1 cellular context compared by ENCODE assay signal in the genomic region with DNA sequence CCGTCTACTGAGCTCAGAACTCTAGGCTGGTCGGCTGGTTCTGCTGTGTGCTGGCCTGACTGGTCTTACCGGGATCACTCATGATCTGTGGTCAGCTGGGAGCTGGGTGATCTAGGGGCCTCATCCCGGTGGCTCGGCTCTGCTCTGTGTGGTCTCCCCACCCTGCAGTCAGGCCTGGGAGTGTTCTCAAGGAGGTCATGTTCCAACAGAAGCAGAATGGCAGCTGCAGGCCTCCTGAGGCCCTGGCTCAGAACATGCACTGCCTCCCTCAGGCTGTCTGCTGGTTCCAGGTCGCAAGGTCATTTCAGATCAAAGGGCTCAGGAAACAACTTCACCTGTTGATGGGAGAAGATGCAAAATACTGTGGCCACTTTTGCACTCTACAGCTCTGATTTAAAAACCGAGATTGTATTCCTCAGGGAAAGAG.
A peak's percentile ranks its signal among the peaks of the same experiment; 100 is the strongest.
TF ChIP-seq lines count a peak whose summit lies in the region.

No MANE protein-coding gene starts in this region.

TF ChIP-seq in HepG2, 621 proteins besides CTCF, POLR2A, EP300 and RAD21 (continued from another document and continues in another):
- TF ChIP-seq, protein P1, sequence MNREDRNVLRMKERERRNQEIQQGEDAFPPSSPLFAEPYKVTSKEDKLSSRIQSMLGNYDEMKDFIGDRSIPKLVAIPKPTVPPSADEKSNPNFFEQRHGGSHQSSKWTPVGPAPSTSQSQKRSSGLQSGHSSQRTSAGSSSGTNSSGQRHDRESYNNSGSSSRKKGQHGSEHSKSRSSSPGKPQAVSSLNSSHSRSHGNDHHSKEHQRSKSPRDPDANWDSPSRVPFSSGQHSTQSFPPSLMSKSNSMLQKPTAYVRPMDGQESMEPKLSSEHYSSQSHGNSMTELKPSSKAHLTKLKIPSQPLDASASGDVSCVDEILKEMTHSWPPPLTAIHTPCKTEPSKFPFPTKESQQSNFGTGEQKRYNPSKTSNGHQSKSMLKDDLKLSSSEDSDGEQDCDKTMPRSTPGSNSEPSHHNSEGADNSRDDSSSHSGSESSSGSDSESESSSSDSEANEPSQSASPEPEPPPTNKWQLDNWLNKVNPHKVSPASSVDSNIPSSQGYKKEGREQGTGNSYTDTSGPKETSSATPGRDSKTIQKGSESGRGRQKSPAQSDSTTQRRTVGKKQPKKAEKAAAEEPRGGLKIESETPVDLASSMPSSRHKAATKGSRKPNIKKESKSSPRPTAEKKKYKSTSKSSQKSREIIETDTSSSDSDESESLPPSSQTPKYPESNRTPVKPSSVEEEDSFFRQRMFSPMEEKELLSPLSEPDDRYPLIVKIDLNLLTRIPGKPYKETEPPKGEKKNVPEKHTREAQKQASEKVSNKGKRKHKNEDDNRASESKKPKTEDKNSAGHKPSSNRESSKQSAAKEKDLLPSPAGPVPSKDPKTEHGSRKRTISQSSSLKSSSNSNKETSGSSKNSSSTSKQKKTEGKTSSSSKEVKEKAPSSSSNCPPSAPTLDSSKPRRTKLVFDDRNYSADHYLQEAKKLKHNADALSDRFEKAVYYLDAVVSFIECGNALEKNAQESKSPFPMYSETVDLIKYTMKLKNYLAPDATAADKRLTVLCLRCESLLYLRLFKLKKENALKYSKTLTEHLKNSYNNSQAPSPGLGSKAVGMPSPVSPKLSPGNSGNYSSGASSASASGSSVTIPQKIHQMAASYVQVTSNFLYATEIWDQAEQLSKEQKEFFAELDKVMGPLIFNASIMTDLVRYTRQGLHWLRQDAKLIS (CRISPR knock-in tag; IDR thresholded peaks at IDR 0.05): no peak
- TF ChIP-seq, protein P2, sequence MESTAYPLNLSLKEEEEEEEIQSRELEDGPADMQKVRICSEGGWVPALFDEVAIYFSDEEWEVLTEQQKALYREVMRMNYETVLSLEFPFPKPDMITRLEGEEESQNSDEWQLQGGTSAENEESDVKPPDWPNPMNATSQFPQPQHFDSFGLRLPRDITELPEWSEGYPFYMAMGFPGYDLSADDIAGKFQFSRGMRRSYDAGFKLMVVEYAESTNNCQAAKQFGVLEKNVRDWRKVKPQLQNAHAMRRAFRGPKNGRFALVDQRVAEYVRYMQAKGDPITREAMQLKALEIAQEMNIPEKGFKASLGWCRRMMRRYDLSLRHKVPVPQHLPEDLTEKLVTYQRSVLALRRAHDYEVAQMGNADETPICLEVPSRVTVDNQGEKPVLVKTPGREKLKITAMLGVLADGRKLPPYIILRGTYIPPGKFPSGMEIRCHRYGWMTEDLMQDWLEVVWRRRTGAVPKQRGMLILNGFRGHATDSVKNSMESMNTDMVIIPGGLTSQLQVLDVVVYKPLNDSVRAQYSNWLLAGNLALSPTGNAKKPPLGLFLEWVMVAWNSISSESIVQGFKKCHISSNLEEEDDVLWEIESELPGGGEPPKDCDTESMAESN (CRISPR knock-in tag; conservative IDR thresholded peaks at IDR 0.05): peak; percentile 79; the same call in 1 of the 2 replicates
- no peak for TF ChIP-seq HMGA1 (CRISPR knock-in tag; conservative IDR thresholded peaks at IDR 0.05)
- TF ChIP-seq, protein P3, sequence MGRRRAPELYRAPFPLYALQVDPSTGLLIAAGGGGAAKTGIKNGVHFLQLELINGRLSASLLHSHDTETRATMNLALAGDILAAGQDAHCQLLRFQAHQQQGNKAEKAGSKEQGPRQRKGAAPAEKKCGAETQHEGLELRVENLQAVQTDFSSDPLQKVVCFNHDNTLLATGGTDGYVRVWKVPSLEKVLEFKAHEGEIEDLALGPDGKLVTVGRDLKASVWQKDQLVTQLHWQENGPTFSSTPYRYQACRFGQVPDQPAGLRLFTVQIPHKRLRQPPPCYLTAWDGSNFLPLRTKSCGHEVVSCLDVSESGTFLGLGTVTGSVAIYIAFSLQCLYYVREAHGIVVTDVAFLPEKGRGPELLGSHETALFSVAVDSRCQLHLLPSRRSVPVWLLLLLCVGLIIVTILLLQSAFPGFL (CRISPR knock-in tag; IDR thresholded peaks at IDR 0.05): no peak
- TF ChIP-seq HMG20B (CRISPR knock-in tag; conservative IDR thresholded peaks at IDR 0.05): peak; percentile 99
- no peak; the same call in 1 of the 2 replicates for TF ChIP-seq ZNF605 (CRISPR knock-in tag; IDR thresholded peaks at IDR 0.05)
- TF ChIP-seq, protein P4, sequence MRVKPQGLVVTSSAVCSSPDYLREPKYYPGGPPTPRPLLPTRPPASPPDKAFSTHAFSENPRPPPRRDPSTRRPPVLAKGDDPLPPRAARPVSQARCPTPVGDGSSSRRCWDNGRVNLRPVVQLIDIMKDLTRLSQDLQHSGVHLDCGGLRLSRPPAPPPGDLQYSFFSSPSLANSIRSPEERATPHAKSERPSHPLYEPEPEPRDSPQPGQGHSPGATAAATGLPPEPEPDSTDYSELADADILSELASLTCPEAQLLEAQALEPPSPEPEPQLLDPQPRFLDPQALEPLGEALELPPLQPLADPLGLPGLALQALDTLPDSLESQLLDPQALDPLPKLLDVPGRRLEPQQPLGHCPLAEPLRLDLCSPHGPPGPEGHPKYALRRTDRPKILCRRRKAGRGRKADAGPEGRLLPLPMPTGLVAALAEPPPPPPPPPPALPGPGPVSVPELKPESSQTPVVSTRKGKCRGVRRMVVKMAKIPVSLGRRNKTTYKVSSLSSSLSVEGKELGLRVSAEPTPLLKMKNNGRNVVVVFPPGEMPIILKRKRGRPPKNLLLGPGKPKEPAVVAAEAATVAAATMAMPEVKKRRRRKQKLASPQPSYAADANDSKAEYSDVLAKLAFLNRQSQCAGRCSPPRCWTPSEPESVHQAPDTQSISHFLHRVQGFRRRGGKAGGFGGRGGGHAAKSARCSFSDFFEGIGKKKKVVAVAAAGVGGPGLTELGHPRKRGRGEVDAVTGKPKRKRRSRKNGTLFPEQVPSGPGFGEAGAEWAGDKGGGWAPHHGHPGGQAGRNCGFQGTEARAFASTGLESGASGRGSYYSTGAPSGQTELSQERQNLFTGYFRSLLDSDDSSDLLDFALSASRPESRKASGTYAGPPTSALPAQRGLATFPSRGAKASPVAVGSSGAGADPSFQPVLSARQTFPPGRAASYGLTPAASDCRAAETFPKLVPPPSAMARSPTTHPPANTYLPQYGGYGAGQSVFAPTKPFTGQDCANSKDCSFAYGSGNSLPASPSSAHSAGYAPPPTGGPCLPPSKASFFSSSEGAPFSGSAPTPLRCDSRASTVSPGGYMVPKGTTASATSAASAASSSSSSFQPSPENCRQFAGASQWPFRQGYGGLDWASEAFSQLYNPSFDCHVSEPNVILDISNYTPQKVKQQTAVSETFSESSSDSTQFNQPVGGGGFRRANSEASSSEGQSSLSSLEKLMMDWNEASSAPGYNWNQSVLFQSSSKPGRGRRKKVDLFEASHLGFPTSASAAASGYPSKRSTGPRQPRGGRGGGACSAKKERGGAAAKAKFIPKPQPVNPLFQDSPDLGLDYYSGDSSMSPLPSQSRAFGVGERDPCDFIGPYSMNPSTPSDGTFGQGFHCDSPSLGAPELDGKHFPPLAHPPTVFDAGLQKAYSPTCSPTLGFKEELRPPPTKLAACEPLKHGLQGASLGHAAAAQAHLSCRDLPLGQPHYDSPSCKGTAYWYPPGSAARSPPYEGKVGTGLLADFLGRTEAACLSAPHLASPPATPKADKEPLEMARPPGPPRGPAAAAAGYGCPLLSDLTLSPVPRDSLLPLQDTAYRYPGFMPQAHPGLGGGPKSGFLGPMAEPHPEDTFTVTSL (CRISPR knock-in tag; IDR thresholded peaks at IDR 0.05; ENCODE audit: borderline replicate concordance): no peak; the same call in 1 of the 2 replicates
- no peak for TF ChIP-seq ZNF569 (CRISPR knock-in tag; IDR thresholded peaks at IDR 0.05; ENCODE audit: borderline replicate concordance)
- TF ChIP-seq ZNF577 (CRISPR knock-in tag; IDR thresholded peaks at IDR 0.05; ENCODE audit: borderline replicate concordance, low read depth): no peak
- TF ChIP-seq YEATS4 (CRISPR knock-in tag; IDR thresholded peaks at IDR 0.05; ENCODE audit: borderline replicate concordance): no peak
- no peak for TF ChIP-seq ZFP36L1 (CRISPR knock-in tag; IDR thresholded peaks at IDR 0.05)
- TF ChIP-seq, protein P5, sequence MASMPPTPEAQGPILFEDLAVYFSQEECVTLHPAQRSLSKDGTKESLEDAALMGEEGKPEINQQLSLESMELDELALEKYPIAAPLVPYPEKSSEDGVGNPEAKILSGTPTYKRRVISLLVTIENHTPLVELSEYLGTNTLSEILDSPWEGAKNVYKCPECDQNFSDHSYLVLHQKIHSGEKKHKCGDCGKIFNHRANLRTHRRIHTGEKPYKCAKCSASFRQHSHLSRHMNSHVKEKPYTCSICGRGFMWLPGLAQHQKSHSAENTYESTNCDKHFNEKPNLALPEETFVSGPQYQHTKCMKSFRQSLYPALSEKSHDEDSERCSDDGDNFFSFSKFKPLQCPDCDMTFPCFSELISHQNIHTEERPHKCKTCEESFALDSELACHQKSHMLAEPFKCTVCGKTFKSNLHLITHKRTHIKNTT (CRISPR knock-in tag; IDR thresholded peaks at IDR 0.05): no peak
- TF ChIP-seq ZBTB8A (CRISPR knock-in tag; IDR thresholded peaks at IDR 0.05; ENCODE audit: borderline replicate concordance, low read depth): no peak
- TF ChIP-seq CBFB (CRISPR knock-in tag; IDR thresholded peaks at IDR 0.05): 0 out of 2 replicates have a peak, but pooled peaks have one; percentile 44
- TF ChIP-seq ZNF670 (CRISPR knock-in tag; IDR thresholded peaks at IDR 0.05; ENCODE audit: borderline replicate concordance): no peak
- TF ChIP-seq, protein P6, sequence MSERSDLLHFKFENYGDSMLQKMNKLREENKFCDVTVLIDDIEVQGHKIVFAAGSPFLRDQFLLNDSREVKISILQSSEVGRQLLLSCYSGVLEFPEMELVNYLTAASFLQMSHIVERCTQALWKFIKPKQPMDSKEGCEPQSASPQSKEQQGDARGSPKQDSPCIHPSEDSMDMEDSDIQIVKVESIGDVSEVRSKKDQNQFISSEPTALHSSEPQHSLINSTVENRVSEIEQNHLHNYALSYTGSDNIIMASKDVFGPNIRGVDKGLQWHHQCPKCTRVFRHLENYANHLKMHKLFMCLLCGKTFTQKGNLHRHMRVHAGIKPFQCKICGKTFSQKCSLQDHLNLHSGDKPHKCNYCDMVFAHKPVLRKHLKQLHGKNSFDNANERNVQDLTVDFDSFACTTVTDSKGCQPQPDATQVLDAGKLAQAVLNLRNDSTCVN (CRISPR knock-in tag; IDR thresholded peaks at IDR 0.05; ENCODE audit: borderline replicate concordance): 0 out of 2 replicates have a peak, but pooled peaks have one; percentile 41
- TF ChIP-seq ZNF432 (CRISPR knock-in tag; IDR thresholded peaks at IDR 0.05; ENCODE audit: borderline replicate concordance): no peak
- TF ChIP-seq NFKBIZ (CRISPR knock-in tag; IDR thresholded peaks at IDR 0.05): peak; percentile 45
- TF ChIP-seq, protein P7, sequence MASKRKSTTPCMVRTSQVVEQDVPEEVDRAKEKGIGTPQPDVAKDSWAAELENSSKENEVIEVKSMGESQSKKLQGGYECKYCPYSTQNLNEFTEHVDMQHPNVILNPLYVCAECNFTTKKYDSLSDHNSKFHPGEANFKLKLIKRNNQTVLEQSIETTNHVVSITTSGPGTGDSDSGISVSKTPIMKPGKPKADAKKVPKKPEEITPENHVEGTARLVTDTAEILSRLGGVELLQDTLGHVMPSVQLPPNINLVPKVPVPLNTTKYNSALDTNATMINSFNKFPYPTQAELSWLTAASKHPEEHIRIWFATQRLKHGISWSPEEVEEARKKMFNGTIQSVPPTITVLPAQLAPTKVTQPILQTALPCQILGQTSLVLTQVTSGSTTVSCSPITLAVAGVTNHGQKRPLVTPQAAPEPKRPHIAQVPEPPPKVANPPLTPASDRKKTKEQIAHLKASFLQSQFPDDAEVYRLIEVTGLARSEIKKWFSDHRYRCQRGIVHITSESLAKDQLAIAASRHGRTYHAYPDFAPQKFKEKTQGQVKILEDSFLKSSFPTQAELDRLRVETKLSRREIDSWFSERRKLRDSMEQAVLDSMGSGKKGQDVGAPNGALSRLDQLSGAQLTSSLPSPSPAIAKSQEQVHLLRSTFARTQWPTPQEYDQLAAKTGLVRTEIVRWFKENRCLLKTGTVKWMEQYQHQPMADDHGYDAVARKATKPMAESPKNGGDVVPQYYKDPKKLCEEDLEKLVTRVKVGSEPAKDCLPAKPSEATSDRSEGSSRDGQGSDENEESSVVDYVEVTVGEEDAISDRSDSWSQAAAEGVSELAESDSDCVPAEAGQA (IDR thresholded peaks at IDR 0.05; ENCODE audit: low read depth): no peak
- TF ChIP-seq, protein P7 (CRISPR knock-in tag; IDR thresholded peaks at IDR 0.05; ENCODE audit: borderline replicate concordance): no peak
- no peak for TF ChIP-seq ZNF773 (CRISPR knock-in tag; IDR thresholded peaks at IDR 0.05; ENCODE audit: borderline replicate concordance)
- TF ChIP-seq, protein P8, sequence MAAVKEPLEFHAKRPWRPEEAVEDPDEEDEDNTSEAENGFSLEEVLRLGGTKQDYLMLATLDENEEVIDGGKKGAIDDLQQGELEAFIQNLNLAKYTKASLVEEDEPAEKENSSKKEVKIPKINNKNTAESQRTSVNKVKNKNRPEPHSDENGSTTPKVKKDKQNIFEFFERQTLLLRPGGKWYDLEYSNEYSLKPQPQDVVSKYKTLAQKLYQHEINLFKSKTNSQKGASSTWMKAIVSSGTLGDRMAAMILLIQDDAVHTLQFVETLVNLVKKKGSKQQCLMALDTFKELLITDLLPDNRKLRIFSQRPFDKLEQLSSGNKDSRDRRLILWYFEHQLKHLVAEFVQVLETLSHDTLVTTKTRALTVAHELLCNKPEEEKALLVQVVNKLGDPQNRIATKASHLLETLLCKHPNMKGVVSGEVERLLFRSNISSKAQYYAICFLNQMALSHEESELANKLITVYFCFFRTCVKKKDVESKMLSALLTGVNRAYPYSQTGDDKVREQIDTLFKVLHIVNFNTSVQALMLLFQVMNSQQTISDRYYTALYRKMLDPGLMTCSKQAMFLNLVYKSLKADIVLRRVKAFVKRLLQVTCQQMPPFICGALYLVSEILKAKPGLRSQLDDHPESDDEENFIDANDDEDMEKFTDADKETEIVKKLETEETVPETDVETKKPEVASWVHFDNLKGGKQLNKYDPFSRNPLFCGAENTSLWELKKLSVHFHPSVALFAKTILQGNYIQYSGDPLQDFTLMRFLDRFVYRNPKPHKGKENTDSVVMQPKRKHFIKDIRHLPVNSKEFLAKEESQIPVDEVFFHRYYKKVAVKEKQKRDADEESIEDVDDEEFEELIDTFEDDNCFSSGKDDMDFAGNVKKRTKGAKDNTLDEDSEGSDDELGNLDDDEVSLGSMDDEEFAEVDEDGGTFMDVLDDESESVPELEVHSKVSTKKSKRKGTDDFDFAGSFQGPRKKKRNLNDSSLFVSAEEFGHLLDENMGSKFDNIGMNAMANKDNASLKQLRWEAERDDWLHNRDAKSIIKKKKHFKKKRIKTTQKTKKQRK (IDR thresholded peaks at IDR 0.05; ENCODE audit: low read length): no peak
